37 cellular contexts compared by ENCODE assay signal in the genomic region with DNA sequence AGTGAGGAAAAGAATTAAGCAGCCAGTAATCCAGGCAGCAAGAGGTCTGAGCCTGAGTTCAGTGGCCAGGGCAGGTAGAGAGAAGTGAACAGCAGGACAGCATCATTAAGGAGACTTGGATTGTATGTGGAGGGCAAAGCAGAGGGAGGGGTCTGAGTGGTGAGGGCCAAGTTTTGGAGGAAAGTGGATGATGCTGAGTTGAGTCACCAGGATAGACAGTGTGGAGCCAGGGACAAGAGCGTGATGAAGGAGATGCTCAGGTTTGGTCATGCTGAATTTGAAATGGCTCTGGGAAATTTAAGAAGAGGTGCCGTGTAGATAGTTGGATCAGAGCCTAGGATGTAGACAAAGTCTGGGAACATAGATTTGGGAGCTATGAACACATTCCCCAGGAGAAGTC.
DNase-seq lines count a peak whose midpoint lies in the region; ATAC-seq, FAIRE-seq and TF ChIP-seq lines count a peak whose summit lies in the region.
"Had no signal": no experiment of that assay in that cellular context is flagged by ENCODE, and none has a peak within 500 bp of the region (broad histone marks: within the 10 kb centered on the region; RNA-seq: fewer than 3 reads in every experiment).

No MANE protein-coding gene starts in this region.

- H3K36me3 ChIP-seq in mammary epithelial cell (ENCODE audit: insufficient read depth, low read length): peaks cover 4% of the 10 kb centered on the region
- H3K36me3 ChIP-seq in parathyroid adenoma (ENCODE audit: control insufficient read depth, insufficient read depth, low read length): no peaks in the 10 kb centered on the region

- no peaks in the 10 kb centered on the region for H3K4me1 Mint-ChIP-seq in natural killer cell
- H3K4me1 Mint-ChIP-seq: activated B cell treated with CpG ODN at 0.5 μM for 24 hours; central memory CD8-positive, alpha-beta T cell; endodermal cell; nephron; stimulated activated naive B cell treated with anti-CD40 and anti-IgM and Interleukin-4, amounts not matched to agents 10 μg/mL and 1 μg/mL and 100 μg/mL, for 72 hours; T-cell had no signal

- H3K27me3 ChIP-seq in mammary epithelial cell (ENCODE audit: insufficient read depth, low read length): no peaks in the 10 kb centered on the region
- H3K27me3 ChIP-seq in parathyroid adenoma (ENCODE audit: control insufficient read depth, insufficient read depth, low read length): no peaks in the 10 kb centered on the region
- H3K27me3 ChIP-seq: esophagus squamous epithelium, Peyer's patch, SJSA1 had no signal

- H3K9me3 Mint-ChIP-seq in natural killer cell: no peaks in the 10 kb centered on the region
- H3K9me3 Mint-ChIP-seq: activated B cell treated with CpG ODN at 0.5 μM for 24 hours; activated T-cell treated with anti-CD3 and anti-CD28 coated beads, Interleukin-2, amount 50 U/mL, for 24 hours; central memory CD8-positive, alpha-beta T cell; stimulated activated naive B cell treated with anti-CD40 and anti-IgM and Interleukin-4, amounts not matched to agents 10 μg/mL and 1 μg/mL and 100 μg/mL, for 72 hours; T-cell; type B pancreatic cell had no signal

- intact Hi-C loops in mammary epithelial cell (cut with micrococcal nuclease) (no loop called here), natural killer cell (cut with micrococcal nuclease) (no loop called here)

- no peaks in the 10 kb centered on the region for H3K4me1 ChIP-seq in mammary epithelial cell (ENCODE audit: insufficient read depth, low read length)
- H3K4me1 ChIP-seq in parathyroid adenoma: peaks cover 14% of the 10 kb centered on the region
- H3K4me1 ChIP-seq: Caco-2, Peyer's patch, SJSA1 had no signal

- WGBS in mammary epithelial cell (ENCODE audit: low coverage, missing lambda C conversion rate): 76% methylated on average over 2 of the region's 2 CpGs

- no peak overlapping the region for H3K9ac ChIP-seq in mammary epithelial cell (ENCODE audit: insufficient read depth, low read length)
- H3K9ac ChIP-seq in parathyroid adenoma: no peak overlapping the region

- H3K27ac Mint-ChIP-seq in natural killer cell: no peak overlapping the region
- H3K27ac Mint-ChIP-seq: activated B cell treated with CpG ODN at 0.5 μM for 24 hours; activated naive CD8-positive, alpha-beta T cell; activated T-cell treated with anti-CD3 and anti-CD28 coated beads, Interleukin-2, amount 50 U/mL, for 24 hours; CD14-positive monocyte; endodermal cell; nephron; stimulated activated naive B cell treated with anti-CD40 and anti-IgM and Interleukin-4, amounts not matched to agents 10 μg/mL and 1 μg/mL and 100 μg/mL, for 72 hours; T-cell; type B pancreatic cell had no signal

- FAIRE-seq in HTR-8/SVneo (lab: Jason Lieb, UNC): no peak
- FAIRE-seq: GM19239 had no signal

- CTCF ChIA-PET in mammary epithelial cell (lab: Charles Lee; ENCODE audit: low non-redundant PET): no interaction called here

- H2AFZ ChIP-seq in mammary epithelial cell (ENCODE audit: low read depth, low read length): no peak overlapping the region
- no peak overlapping the region for H2AFZ ChIP-seq in parathyroid adenoma

- H4K20me1 ChIP-seq in mammary epithelial cell (ENCODE audit: insufficient read depth, low read length): no peaks in the 10 kb centered on the region

- H3K4me2 ChIP-seq in mammary epithelial cell (ENCODE audit: insufficient read depth, low read depth, low read length) (no peak overlapping the region), parathyroid adenoma (ENCODE audit: low read length) (peak overlapping the region; percentile 2)

- H3K27ac ChIP-seq in mammary epithelial cell (ENCODE audit: insufficient read depth, low read depth, low read length) (no peak overlapping the region), parathyroid adenoma (peak overlapping the region; percentile 60)
- H3K27ac ChIP-seq: esophagus squamous epithelium, Peyer's patch, SJSA1 had no signal

- in situ Hi-C loops in mammary epithelial cell (cut with MboI; ENCODE audit: low sequenced_read_pairs in 2 of 2): no loop called here

- no peaks in the 10 kb centered on the region for H3K9me3 ChIP-seq in mammary epithelial cell (replicated peaks; ENCODE audit: insufficient read depth, low read length)
- no peaks in the 10 kb centered on the region for H3K9me3 ChIP-seq in parathyroid adenoma (ENCODE audit: control insufficient read depth, low read length)
- H3K9me3 ChIP-seq: Caco-2, esophagus squamous epithelium, Peyer's patch, SJSA1 had no signal

- dilution Hi-C loops in mammary epithelial cell (cut with HindIII; ENCODE audit: low sequenced_read_pairs): no loop called here

- peak; percentile 18 for DNase-seq in EL
- DNase-seq in NCI-H226: peak; percentile 20
- DNase-seq in mammary epithelial cell: peak; percentile 13
- DNase-seq in natural killer cell: no peak
- DNase-seq in HTR-8/SVneo (ENCODE audit: insufficient read length, low spot score): no peak
- DNase-seq: activated B cell treated with CpG ODN at 0.5 μM for 24 hours; activated CD4-positive, alpha-beta T cell treated with anti-CD3 and anti-CD28 coated beads, Interleukin-2, amount 50 U/mL, for 1 hour; activated effector memory CD4-positive, alpha-beta T cell treated with anti-CD3 and anti-CD28 coated beads, Interleukin-2, amount 50 U/mL, for 16 hours; activated T-cell treated with anti-CD3 and anti-CD28 coated beads, Interleukin-2, amount 50 U/mL, for 24 hours; anterior cingulate cortex; Caco-2; endodermal cell; esophagus squamous epithelium; GF-D8; H7; hypothalamus; left cardiac atrium; MV-4-11; NCI-H1436; NCI-H2081; NCI-H2227 treated with DMSO at 0.1 percent for 48 hours; Peyer's patch; stimulated activated CD4-positive, alpha-beta T cell treated with anti-CD3 and anti-CD28 coated beads, Interleukin-15, amount 100 ng/mL, for 24 hours; stimulated activated naive B cell treated with anti-CD40 and anti-IgM and Interleukin-4, amounts not matched to agents 10 μg/mL and 1 μg/mL and 100 μg/mL, for 72 hours; substantia nigra; T-cell had no signal

- H3K4me3 Mint-ChIP-seq in natural killer cell: no peak overlapping the region
- H3K4me3 Mint-ChIP-seq: activated B cell treated with CpG ODN at 0.5 μM for 24 hours; activated naive CD8-positive, alpha-beta T cell; activated T-cell treated with anti-CD3 and anti-CD28 coated beads, Interleukin-2, amount 50 U/mL, for 24 hours; CD14-positive monocyte; central memory CD8-positive, alpha-beta T cell; endodermal cell; nephron; stimulated activated naive B cell treated with anti-CD40 and anti-IgM and Interleukin-4, amounts not matched to agents 10 μg/mL and 1 μg/mL and 100 μg/mL, for 72 hours; T-cell; type B pancreatic cell had no signal

- TF ChIP-seq CTCF in mammary epithelial cell (conservative IDR thresholded peaks at IDR 0.05 in 1 of 2, IDR thresholded peaks at IDR 0.05 in 1 of 2; ENCODE audit: extremely low read depth in 1 of 2, insufficient read depth in 1 of 2, low read depth in 1 of 2, low read length in 2 of 2) (no peak), parathyroid adenoma (IDR thresholded peaks at IDR 0.05) (no peak), natural killer cell (IDR thresholded peaks at IDR 0.05) (no peak)

- BruUV-seq in mammary epithelial cell (replicated peaks; lab: Mats Ljungman, UMichigan): no TSS peak

- H3K36me3 Mint-ChIP-seq in natural killer cell: no peaks in the 10 kb centered on the region
- H3K36me3 Mint-ChIP-seq: activated naive CD8-positive, alpha-beta T cell; CD14-positive monocyte; stimulated activated naive B cell treated with anti-CD40 and anti-IgM and Interleukin-4, amounts not matched to agents 10 μg/mL and 1 μg/mL and 100 μg/mL, for 72 hours; T-cell had no signal

- H3K79me2 ChIP-seq in mammary epithelial cell (ENCODE audit: insufficient read depth, low read length) (no peaks in the 10 kb centered on the region), parathyroid adenoma (no peaks in the 10 kb centered on the region)

- no peak overlapping the region for H3K4me3 ChIP-seq in mammary epithelial cell (replicated peaks in 1 of 3; ENCODE audit: insufficient read depth in 1 of 3, low read depth in 2 of 3, low read length in 3 of 3)
- H3K4me3 ChIP-seq in parathyroid adenoma (ENCODE audit: low read depth, low read length): no peak overlapping the region
- H3K4me3 ChIP-seq: esophagus squamous epithelium, lung, Peyer's patch, SJSA1 had no signal

- ATAC-seq in natural killer cell: no peak
- no peak for ATAC-seq in GM21367 (IDR thresholded peaks at IDR 0.05; ENCODE audit: unreplicated experiment)
- no peak for ATAC-seq in GM18498 (IDR thresholded peaks at IDR 0.05; ENCODE audit: unreplicated experiment)
- ATAC-seq: stimulated activated naive B cell treated with anti-CD40 and anti-IgM and Interleukin-4, amounts not matched to agents 10 μg/mL and 1 μg/mL and 100 μg/mL, for 72 hours; T-cell had no signal

- H3K27me3 Mint-ChIP-seq in natural killer cell (ENCODE audit: low read depth in 2 of 2): peaks cover 0 to 4% of the 10 kb centered on the region in 2 donors
- H3K27me3 Mint-ChIP-seq: activated B cell treated with CpG ODN at 0.5 μM for 24 hours; activated T-cell treated with anti-CD3 and anti-CD28 coated beads, Interleukin-2, amount 50 U/mL, for 24 hours; stimulated activated naive B cell treated with anti-CD40 and anti-IgM and Interleukin-4, amounts not matched to agents 10 μg/mL and 1 μg/mL and 100 μg/mL, for 72 hours; type B pancreatic cell had no signal

Comparison
In these comparisons a context has a peak if more than half of its experiments do, and no peak if none do; other contexts are left out.
1. DNase-seq: peak in EL (single experiment), NCI-H226 (single experiment) and mammary epithelial cell (single experiment); none in natural killer cell (single experiment) and HTR-8/SVneo (single experiment).